18 cellular contexts compared by ENCODE assay signal in the genomic region with DNA sequence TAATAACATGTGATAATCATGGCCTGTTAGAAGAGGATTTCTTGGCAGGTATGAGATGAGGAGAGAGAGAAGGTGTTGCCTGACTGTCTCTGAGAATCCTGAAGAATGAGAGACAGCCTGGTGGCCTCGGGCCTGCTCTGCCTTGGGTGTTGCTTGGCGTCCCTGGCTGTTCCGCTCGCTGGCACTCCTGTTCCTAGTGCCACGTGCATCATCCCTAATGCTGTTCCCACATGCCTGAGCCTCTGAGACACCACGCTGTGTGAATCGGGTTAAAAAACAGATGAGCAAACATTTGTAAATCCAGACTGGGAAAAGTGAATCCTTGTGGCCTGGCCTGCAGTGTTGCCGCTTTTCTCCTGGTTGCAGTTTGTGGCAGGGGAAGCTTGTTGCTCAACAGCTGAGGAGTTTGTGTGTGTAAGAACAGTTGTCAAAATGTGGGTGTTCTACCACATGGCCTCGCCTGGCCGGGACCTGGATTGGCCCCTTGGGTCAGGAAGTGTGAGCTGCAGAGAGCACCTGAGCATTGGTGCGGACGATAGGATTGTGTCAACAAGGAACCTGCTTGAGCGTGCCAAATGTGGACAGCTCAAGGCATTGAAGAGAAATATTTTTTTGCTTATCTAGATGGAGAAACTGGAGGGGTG. TPM values are rescaled to one million over a fixed set of nuclear protein-coding genes. Genes with fewer than 3 reads are reported as not detected.
DNase-seq lines count a peak whose midpoint lies in the region; ATAC-seq and TF ChIP-seq lines count a peak whose summit lies in the region.
"Had no signal": no experiment of that assay in that cellular context is flagged by ENCODE, and none has a peak within 500 bp of the region (broad histone marks: within the 10 kb centered on the region; RNA-seq: fewer than 3 reads in every experiment).

No MANE protein-coding gene starts in this region.

- TF ChIP-seq POLR2A in right lobe of liver (IDR thresholded peaks at IDR 0.05) (no peak), thyroid gland (IDR thresholded peaks at IDR 0.05) (no peak)

- TF ChIP-seq CTCF in epithelial cell of esophagus (IDR thresholded peaks at IDR 0.05; ENCODE audit: insufficient read depth, low read depth, low read length, missing control alignments) (no peak), right lobe of liver (IDR thresholded peaks at IDR 0.05) (no peak), thyroid gland (IDR thresholded peaks at IDR 0.05) (peak in 1 of 6 experiments; percentile 3)

- ATAC-seq in Right ventricle myocardium inferior, result peak; percentile 30
- ATAC-seq in right cardiac atrium, result no peak
- ATAC-seq in right lobe of liver, result peak; percentile 56 to 83 (median 60)
- no peak for ATAC-seq in HG03442 (IDR thresholded peaks at IDR 0.05; ENCODE audit: unreplicated experiment)
- ATAC-seq: A549; activated naive CD4-positive, alpha-beta T cell treated with anti-CD3 and anti-CD28 coated beads, Interleukin-2, amount 50 U/mL, for 72 hours had no signal

- H3K27ac ChIP-seq in right cardiac atrium (ENCODE audit: low read length), result no peak overlapping the region
- H3K27ac ChIP-seq in right lobe of liver, result peak overlapping the region in 1 of 3 donors; percentile 33
- peak overlapping the region; percentile 30 to 50 (median 50) for H3K27ac ChIP-seq in thyroid gland
- H3K27ac ChIP-seq: A549; BLaER1 treated with 17β-estradiol and CSF1 and Interleukin-3, amounts not matched to agents 10 nM and 100 nM; brain microvascular endothelial cell; transverse colon had no signal

- peaks cover 0 to 47% (median 17%) of the 10 kb centered on the region in 4 donors for H3K36me3 ChIP-seq in right lobe of liver
- peaks cover 28 to 33% of the 10 kb centered on the region in 2 donors for H3K36me3 ChIP-seq in thyroid gland

- 85% methylated on average over 13 of the region's 13 CpGs for WGBS in right cardiac atrium
- WGBS in right lobe of liver (ENCODE audit: insufficient coverage, low coverage, low lambda C conversion rate, missing lambda C conversion rate), result 54% methylated on average over 12 of the region's 13 CpGs
- 56 to 69% methylated on average over 13 of the region's 13 CpGs for WGBS in thyroid gland, 2 donors

- H3K27me3 ChIP-seq in right cardiac atrium (ENCODE audit: control insufficient read depth, insufficient read depth) (no peaks in the 10 kb centered on the region), right lobe of liver (no peaks in the 10 kb centered on the region), thyroid gland (no peaks in the 10 kb centered on the region)
- H3K27me3 ChIP-seq: BLaER1 treated with 17β-estradiol and CSF1 and Interleukin-3, amounts not matched to agents 10 nM and 100 nM; brain microvascular endothelial cell; transverse colon had no signal

- H3K9me3 ChIP-seq in right cardiac atrium (ENCODE audit: control insufficient read depth, low read length) (no peaks in the 10 kb centered on the region), right lobe of liver (no peaks in the 10 kb centered on the region), thyroid gland (no peaks in the 10 kb centered on the region)
- H3K9me3 ChIP-seq: A549; BLaER1 treated with 17β-estradiol and CSF1 and Interleukin-3, amounts not matched to agents 10 nM and 100 nM; transverse colon had no signal

- intact Hi-C loops in Right ventricle myocardium inferior (cut with DNase I) (no loop called here), right cardiac atrium (cut with DNase I) (no loop called here), right lobe of liver (cut with DNase I) (no loop called here), thyroid gland (cut with DNase I) (no loop called here)

- DNase-seq in Right ventricle myocardium inferior (ENCODE audit: missing footprints) (no peak), right cardiac atrium (no peak), epithelial cell of esophagus (ENCODE audit: low read depth) (peak; percentile 81), right lobe of liver (no peak), thyroid gland (peak; percentile 92), NOMO-1 treated with dmso at 0.1 percent for 144 hours (lab: John Stamatoyannopoulos, UW; ENCODE audit: unreplicated experiment) (no peak), epidermal melanocyte (ENCODE audit: insufficient read length, low spot score) (no peak)
- DNase-seq: brain microvascular endothelial cell; dermis blood vessel endothelial cell; DND-41; NCI-H1436; retina; stimulated activated naive CD4-positive, alpha-beta T cell; transverse colon had no signal

- no peak overlapping the region for H3K4me3 ChIP-seq in right cardiac atrium (ENCODE audit: low read length)
- no peak overlapping the region for H3K4me3 ChIP-seq in epithelial cell of esophagus (ENCODE audit: low read length)
- H3K4me3 ChIP-seq in right lobe of liver, result no peak overlapping the region
- H3K4me3 ChIP-seq in thyroid gland (replicated peaks in 1 of 3), result no peak overlapping the region
- H3K4me3 ChIP-seq: A549; BLaER1 treated with 17β-estradiol and CSF1 and Interleukin-3, amounts not matched to agents 10 nM and 100 nM; transverse colon had no signal

- no peaks in the 10 kb centered on the region for H3K4me1 ChIP-seq in right cardiac atrium (ENCODE audit: control insufficient read depth, insufficient read depth, low read length)
- peaks cover 0 to 24% (median 10%) of the 10 kb centered on the region in 4 donors for H3K4me1 ChIP-seq in right lobe of liver
- H3K4me1 ChIP-seq in thyroid gland, result peaks cover 26 to 38% of the 10 kb centered on the region in 2 donors
- H3K4me1 ChIP-seq: transverse colon had no signal

RNA-seq across cellular contexts. Expression of a gene that starts 22.0 kb away (rescaled TPM):
- total RNA-seq in Right ventricle myocardium inferior, result 45.2 TPM
- total RNA-seq in right cardiac atrium, result 10 to 100 TPM; 24.4 to 30.4 (median 27.4) TPM
- polyA plus RNA-seq in right cardiac atrium, result 16.5 TPM
- 10 to 100 TPM; 12.0 to 18.6 (median 16.2) TPM for total RNA-seq in right lobe of liver
- 10 to 100 TPM; 27.9 to 40.7 (median 30.5) TPM for total RNA-seq in thyroid gland

RNA-seq across cellular contexts. Expression of a gene that starts 22.2 kb away (rescaled TPM):
- total RNA-seq in Right ventricle myocardium inferior (88.8 TPM), right cardiac atrium (10 to 100 TPM; 69.9 to 84.4 (median 81.1) TPM), right lobe of liver (10 to 100 TPM; 33.1 to 55.2 (median 51.2) TPM), thyroid gland (10 to 100 TPM; 43.1 to 89.2 (median 75.5) TPM)
- 56.1 TPM for polyA plus RNA-seq in right cardiac atrium

Comparison
In these comparisons a context has a peak if more than half of its experiments do, and no peak if none do; other contexts are left out.
1. ATAC-seq: peak in Right ventricle myocardium inferior (single experiment) and right lobe of liver (4 of 4); none in right cardiac atrium (0 of 2) and HG03442 (single experiment).
2. DNase-seq: peak in epithelial cell of esophagus (single experiment) and thyroid gland (2 of 2); none in Right ventricle myocardium inferior (single experiment), right cardiac atrium (0 of 3), right lobe of liver (0 of 3), NOMO-1 treated with dmso at 0.1 percent for 144 hours (single experiment) and epidermal melanocyte (single experiment).